1 cellular context compared by ENCODE assay signal in the genomic region with DNA sequence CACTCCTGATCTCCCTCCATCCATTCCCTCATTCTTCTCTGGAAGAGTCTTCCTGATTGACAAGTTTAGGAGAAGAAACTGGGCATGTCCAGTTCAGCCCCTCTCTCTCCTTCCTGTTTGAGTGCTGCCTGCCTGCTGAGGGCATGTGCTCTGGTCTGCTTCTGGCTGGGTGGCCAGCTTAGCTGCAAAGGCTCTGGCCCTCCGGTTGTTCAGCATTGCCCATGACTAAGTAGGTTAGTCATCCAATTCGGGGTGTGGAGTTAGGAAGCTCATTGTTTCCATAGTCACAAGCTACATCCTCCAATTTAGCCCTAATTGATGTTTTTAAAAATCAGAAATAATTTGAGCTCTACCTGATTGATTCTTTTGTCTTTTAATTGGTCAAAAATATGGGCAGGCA.
A peak's percentile ranks its signal among the peaks of the same experiment; 100 is the strongest.
TF ChIP-seq lines count a peak whose summit lies in the region.

No MANE protein-coding gene starts in this region.

TF ChIP-seq in HepG2, 621 proteins besides CTCF, POLR2A, EP300 and RAD21 (continued from another document):
- TF ChIP-seq, protein P1, sequence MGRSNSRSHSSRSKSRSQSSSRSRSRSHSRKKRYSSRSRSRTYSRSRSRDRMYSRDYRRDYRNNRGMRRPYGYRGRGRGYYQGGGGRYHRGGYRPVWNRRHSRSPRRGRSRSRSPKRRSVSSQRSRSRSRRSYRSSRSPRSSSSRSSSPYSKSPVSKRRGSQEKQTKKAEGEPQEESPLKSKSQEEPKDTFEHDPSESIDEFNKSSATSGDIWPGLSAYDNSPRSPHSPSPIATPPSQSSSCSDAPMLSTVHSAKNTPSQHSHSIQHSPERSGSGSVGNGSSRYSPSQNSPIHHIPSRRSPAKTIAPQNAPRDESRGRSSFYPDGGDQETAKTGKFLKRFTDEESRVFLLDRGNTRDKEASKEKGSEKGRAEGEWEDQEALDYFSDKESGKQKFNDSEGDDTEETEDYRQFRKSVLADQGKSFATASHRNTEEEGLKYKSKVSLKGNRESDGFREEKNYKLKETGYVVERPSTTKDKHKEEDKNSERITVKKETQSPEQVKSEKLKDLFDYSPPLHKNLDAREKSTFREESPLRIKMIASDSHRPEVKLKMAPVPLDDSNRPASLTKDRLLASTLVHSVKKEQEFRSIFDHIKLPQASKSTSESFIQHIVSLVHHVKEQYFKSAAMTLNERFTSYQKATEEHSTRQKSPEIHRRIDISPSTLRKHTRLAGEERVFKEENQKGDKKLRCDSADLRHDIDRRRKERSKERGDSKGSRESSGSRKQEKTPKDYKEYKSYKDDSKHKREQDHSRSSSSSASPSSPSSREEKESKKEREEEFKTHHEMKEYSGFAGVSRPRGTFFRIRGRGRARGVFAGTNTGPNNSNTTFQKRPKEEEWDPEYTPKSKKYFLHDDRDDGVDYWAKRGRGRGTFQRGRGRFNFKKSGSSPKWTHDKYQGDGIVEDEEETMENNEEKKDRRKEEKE (IDR thresholded peaks at IDR 0.05) = no peak
- TF ChIP-seq ZNF121 (CRISPR knock-in tag; IDR thresholded peaks at IDR 0.05) (no peak), ZNF550 (CRISPR knock-in tag; IDR thresholded peaks at IDR 0.05; ENCODE audit: borderline replicate concordance) (no peak), HDAC2 (CRISPR knock-in tag; IDR thresholded peaks at IDR 0.05) (no peak), NBN (conservative IDR thresholded peaks at IDR 0.05) (no peak), BCL6 (CRISPR knock-in tag; IDR thresholded peaks at IDR 0.05) (no peak), FOSL2 (CRISPR knock-in tag; IDR thresholded peaks at IDR 0.05) (peak; percentile 51), TCF7 (IDR thresholded peaks at IDR 0.05; ENCODE audit: low read depth) (no peak), NONO (IDR thresholded peaks at IDR 0.05) (no peak), NONO (CRISPR knock-in tag; conservative IDR thresholded peaks at IDR 0.05) (no peak), MTA1 (CRISPR knock-in tag; IDR thresholded peaks at IDR 0.05; ENCODE audit: borderline replicate concordance) (no peak), KDM1A (CRISPR knock-in tag; IDR thresholded peaks at IDR 0.05) (no peak), ZNF703 (CRISPR knock-in tag; IDR thresholded peaks at IDR 0.05; ENCODE audit: borderline replicate concordance) (no peak), PITX1 (CRISPR knock-in tag; IDR thresholded peaks at IDR 0.05) (no peak)
- TF ChIP-seq, protein P2, sequence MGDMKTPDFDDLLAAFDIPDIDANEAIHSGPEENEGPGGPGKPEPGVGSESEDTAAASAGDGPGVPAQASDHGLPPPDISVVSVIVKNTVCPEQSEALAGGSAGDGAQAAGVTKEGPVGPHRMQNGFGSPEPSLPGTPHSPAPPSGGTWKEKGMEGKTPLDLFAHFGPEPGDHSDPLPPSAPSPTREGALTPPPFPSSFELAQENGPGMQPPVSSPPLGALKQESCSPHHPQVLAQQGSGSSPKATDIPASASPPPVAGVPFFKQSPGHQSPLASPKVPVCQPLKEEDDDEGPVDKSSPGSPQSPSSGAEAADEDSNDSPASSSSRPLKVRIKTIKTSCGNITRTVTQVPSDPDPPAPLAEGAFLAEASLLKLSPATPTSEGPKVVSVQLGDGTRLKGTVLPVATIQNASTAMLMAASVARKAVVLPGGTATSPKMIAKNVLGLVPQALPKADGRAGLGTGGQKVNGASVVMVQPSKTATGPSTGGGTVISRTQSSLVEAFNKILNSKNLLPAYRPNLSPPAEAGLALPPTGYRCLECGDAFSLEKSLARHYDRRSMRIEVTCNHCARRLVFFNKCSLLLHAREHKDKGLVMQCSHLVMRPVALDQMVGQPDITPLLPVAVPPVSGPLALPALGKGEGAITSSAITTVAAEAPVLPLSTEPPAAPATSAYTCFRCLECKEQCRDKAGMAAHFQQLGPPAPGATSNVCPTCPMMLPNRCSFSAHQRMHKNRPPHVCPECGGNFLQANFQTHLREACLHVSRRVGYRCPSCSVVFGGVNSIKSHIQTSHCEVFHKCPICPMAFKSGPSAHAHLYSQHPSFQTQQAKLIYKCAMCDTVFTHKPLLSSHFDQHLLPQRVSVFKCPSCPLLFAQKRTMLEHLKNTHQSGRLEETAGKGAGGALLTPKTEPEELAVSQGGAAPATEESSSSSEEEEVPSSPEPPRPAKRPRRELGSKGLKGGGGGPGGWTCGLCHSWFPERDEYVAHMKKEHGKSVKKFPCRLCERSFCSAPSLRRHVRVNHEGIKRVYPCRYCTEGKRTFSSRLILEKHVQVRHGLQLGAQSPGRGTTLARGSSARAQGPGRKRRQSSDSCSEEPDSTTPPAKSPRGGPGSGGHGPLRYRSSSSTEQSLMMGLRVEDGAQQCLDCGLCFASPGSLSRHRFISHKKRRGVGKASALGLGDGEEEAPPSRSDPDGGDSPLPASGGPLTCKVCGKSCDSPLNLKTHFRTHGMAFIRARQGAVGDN (CRISPR knock-in tag; IDR thresholded peaks at IDR 0.05) = peak; percentile 13; the same call in 1 of the 2 replicates
